In the genomic region with DNA sequence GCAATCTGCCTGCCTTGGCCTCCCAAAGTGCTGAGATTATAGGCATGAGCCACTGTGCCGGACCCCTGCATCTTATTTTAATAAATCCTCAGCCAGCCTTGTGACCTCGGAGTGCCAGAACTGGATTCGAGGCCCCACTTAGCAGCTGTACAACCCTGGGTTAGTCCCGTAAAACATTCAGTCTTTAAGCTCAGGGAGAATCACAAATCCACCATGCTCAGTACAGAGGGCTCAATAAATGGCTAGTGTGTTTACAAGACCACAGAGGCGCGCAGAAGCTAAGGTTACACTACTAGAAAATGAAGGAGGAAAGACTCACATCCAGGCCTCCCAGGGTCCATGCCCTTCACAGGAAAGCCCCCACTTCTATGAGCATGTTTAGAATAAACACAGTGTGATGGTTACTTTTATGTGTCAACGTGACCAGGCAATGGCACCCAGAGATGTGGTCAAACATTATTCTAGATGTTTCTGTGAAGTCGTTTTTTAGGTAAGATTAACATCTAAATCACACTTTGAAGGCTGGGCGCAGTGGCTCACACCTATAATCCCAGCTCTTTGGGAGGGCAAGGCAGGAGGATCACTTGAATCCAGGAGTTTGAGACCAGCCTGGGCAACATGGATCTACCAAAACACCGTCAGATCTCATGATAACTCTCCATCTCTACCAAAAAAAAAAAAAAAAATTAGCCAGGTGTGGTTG, we compare ENCODE assay signal across 14 cellular contexts. TPM values are rescaled to one million over a fixed set of nuclear protein-coding genes. Genes with fewer than 3 reads are reported as not detected.
A peak's percentile ranks its signal among the peaks of the same experiment; 100 is the strongest.
DNase-seq lines count a peak whose midpoint lies in the region; ATAC-seq and TF ChIP-seq lines count a peak whose summit lies in the region.
"Had no signal": no experiment of that assay in that cellular context is flagged by ENCODE, and none has a peak within 500 bp of the region (broad histone marks: within the 10 kb centered on the region; RNA-seq: fewer than 3 reads in every experiment).

No MANE protein-coding gene starts in this region.

- H3K14ac ChIP-seq in H9 (ENCODE audit: insufficient read depth, low read length) (no peak overlapping the region), neuronal stem cell (ENCODE audit: low read length) (no peak overlapping the region)

- no peak overlapping the region for H2BK20ac ChIP-seq in H9 (ENCODE audit: low read depth, low read length, poor library complexity, severe bottlenecking)

- H3K4me1 ChIP-seq in H9 (ENCODE audit: insufficient read depth, low read length) (no peaks in the 10 kb centered on the region), Peyer's patch (peaks cover 3 to 18% (median 6%) of the 10 kb centered on the region in 4 donors), smooth muscle cell (ENCODE audit: low read depth) (peaks cover 8% of the 10 kb centered on the region), neuronal stem cell (ENCODE audit: control insufficient read depth in 2 of 2, insufficient read depth in 1 of 2, low read depth in 1 of 2, low read length in 2 of 2) (peaks cover 0 to 9% of the 10 kb centered on the region in 2 donors)

- no peak overlapping the region for H4K91ac ChIP-seq in H9 (ENCODE audit: insufficient read length, low read depth, low read length)
- H4K91ac ChIP-seq in neuronal stem cell (ENCODE audit: low read depth, low read length, poor library complexity) = no peak overlapping the region

- no peaks in the 10 kb centered on the region for H3K23me2 ChIP-seq in H9 (ENCODE audit: insufficient read length, low read depth, low read length, poor library complexity, severe bottlenecking)

- DNase-seq in H9 (peak; percentile 3), Peyer's patch (no peak), fibroblast of villous mesenchyme (ENCODE audit: low read depth) (peak; percentile 13), smooth muscle cell (lab: John Stamatoyannopoulos, UW; ENCODE audit: unreplicated experiment) (no peak), neuronal stem cell (ENCODE audit: low spot score) (no peak), HCEC 1CT (no peak)
- DNase-seq: activated naive CD4-positive, alpha-beta T cell treated with Interleukin-2 at 50 U/mL for 16 hours; effector memory CD8-positive, alpha-beta T cell; foreskin melanocyte; mesendoderm; NCI-H1105; ovary had no signal

- H4K20me1 ChIP-seq in H9 (ENCODE audit: control insufficient read depth, insufficient read depth, insufficient read length) (no peaks in the 10 kb centered on the region), smooth muscle cell (ENCODE audit: low read depth) (no peaks in the 10 kb centered on the region)

- H2AFZ ChIP-seq in H9 (ENCODE audit: low read length) (no peak overlapping the region), smooth muscle cell (ENCODE audit: low read depth) (no peak overlapping the region), neuronal stem cell (ENCODE audit: low read length) (no peak overlapping the region)

- H3K4me2 ChIP-seq in H9 (ENCODE audit: insufficient read depth, insufficient read length, low read length) (no peak overlapping the region), smooth muscle cell (no peak overlapping the region), neuronal stem cell (ENCODE audit: insufficient read depth, low read length, poor library complexity, severe bottlenecking) (no peak overlapping the region)

- H3K27me3 ChIP-seq in H9 (ENCODE audit: insufficient read depth, low read length) = no peaks in the 10 kb centered on the region
- no peaks in the 10 kb centered on the region for H3K27me3 ChIP-seq in Peyer's patch
- H3K27me3 ChIP-seq in smooth muscle cell (ENCODE audit: low read depth) = no peaks in the 10 kb centered on the region
- H3K27me3 ChIP-seq in neuronal stem cell (ENCODE audit: control insufficient read depth in 3 of 3, insufficient read depth in 3 of 3, low read depth in 1 of 3, low read length in 3 of 3) = no peaks in the 10 kb centered on the region
- H3K27me3 ChIP-seq: ovary had no signal

- H3F3A ChIP-seq in smooth muscle cell (ENCODE audit: low read depth) = peaks cover 10% of the 10 kb centered on the region

- H2AK5ac ChIP-seq in H9 (ENCODE audit: insufficient read length, low read length) (no peak overlapping the region), neuronal stem cell (ENCODE audit: low read depth, low read length) (no peak overlapping the region)

- TF ChIP-seq POLR2A in Peyer's patch (IDR thresholded peaks at IDR 0.05) = no peak

- H2BK15ac ChIP-seq in H9 (ENCODE audit: low read depth, low read length) = no peak overlapping the region
- H2BK15ac ChIP-seq in neuronal stem cell (ENCODE audit: low read length) = no peak overlapping the region

- no peak overlapping the region for H3K4ac ChIP-seq in H9 (ENCODE audit: low read depth, low read length)
- no peak overlapping the region for H3K4ac ChIP-seq in neuronal stem cell (ENCODE audit: low read length)

- H3K9ac ChIP-seq in H9 (ENCODE audit: extremely low read depth, insufficient read length, low read length) (no peak overlapping the region), smooth muscle cell (ENCODE audit: low read depth) (peak overlapping the region; percentile 14), neuronal stem cell (ENCODE audit: low read depth, low read length, poor library complexity) (no peak overlapping the region)

- H3K4me3 ChIP-seq in Peyer's patch (no peak overlapping the region), fibroblast of villous mesenchyme (ENCODE audit: low read depth, low read length) (no peak overlapping the region), smooth muscle cell (no peak overlapping the region), neuronal stem cell (ENCODE audit: low read length in 2 of 2) (no peak overlapping the region)
- H3K4me3 ChIP-seq: ovary had no signal

- H3K18ac ChIP-seq in H9 (ENCODE audit: insufficient read length, low read depth, low read length) (no peak overlapping the region), neuronal stem cell (ENCODE audit: low read length) (no peak overlapping the region)

- no peaks in the 10 kb centered on the region for H3K27me3 Mint-ChIP-seq in H9 (ENCODE audit: low read depth)

- H2BK5ac ChIP-seq in H9 (ENCODE audit: insufficient read length, low read length) (no peak overlapping the region), neuronal stem cell (ENCODE audit: low read length) (no peak overlapping the region)

- H2BK12ac ChIP-seq in H9 (ENCODE audit: insufficient read length, low read depth, low read length) = no peak overlapping the region
- H2BK12ac ChIP-seq in neuronal stem cell (ENCODE audit: low read length) = no peak overlapping the region

- H3K23ac ChIP-seq in H9 (ENCODE audit: insufficient read length, low read depth, low read length) (no peak overlapping the region), neuronal stem cell (ENCODE audit: low read depth, low read length, poor library complexity) (no peak overlapping the region)

- H4K8ac ChIP-seq in H9 (replicated peaks; ENCODE audit: insufficient read length, low read depth, low read length) = no peak overlapping the region
- H4K8ac ChIP-seq in neuronal stem cell (ENCODE audit: low read depth, low read length) = no peak overlapping the region

- H3K56ac ChIP-seq in H9 (ENCODE audit: insufficient read length, low read depth, low read length) = no peak overlapping the region

- H4K5ac ChIP-seq in H9 (ENCODE audit: insufficient read length, low read depth, low read length) = no peak overlapping the region

- H3K79me1 ChIP-seq in H9 (ENCODE audit: insufficient read depth, low read depth, low read length, poor library complexity, severe bottlenecking) (no peaks in the 10 kb centered on the region), neuronal stem cell (ENCODE audit: low read depth, low read length) (no peaks in the 10 kb centered on the region)

- no peak for ATAC-seq in HG02571 (IDR thresholded peaks at IDR 0.05; ENCODE audit: unreplicated experiment)
- ATAC-seq: effector memory CD8-positive, alpha-beta T cell had no signal

- H3T11ph ChIP-seq in H9 (ENCODE audit: low read length) = no peak overlapping the region

- H2BK120ac ChIP-seq in H9 (ENCODE audit: low read depth, low read length, poor library complexity, severe bottlenecking) = no peak overlapping the region
- H2BK120ac ChIP-seq in neuronal stem cell (ENCODE audit: low read depth, low read length) = no peak overlapping the region

- TF ChIP-seq CTCF in H9 (conservative IDR thresholded peaks at IDR 0.05) (no peak), Peyer's patch (IDR thresholded peaks at IDR 0.05) (no peak), fibroblast of villous mesenchyme (IDR thresholded peaks at IDR 0.05; ENCODE audit: insufficient read depth, low read depth, low read length) (no peak), smooth muscle cell (IDR thresholded peaks at IDR 0.05; ENCODE audit: borderline replicate concordance, insufficient read depth, poor library complexity, severe bottlenecking) (no peak)

- H3K9me3 Mint-ChIP-seq in H9 = peaks cover 3% of the 10 kb centered on the region in 2 experiments; a peak in 3 of 5 replicates
- H3K9me3 Mint-ChIP-seq: effector memory CD8-positive, alpha-beta T cell had no signal

- no peaks in the 10 kb centered on the region; a peak in 1 of 7 replicates for H3K36me3 Mint-ChIP-seq in H9 (ENCODE audit: insufficient read depth in 1 of 3, low read depth in 3 of 3)

- WGBS in H9 (ENCODE audit: extremely low coverage, insufficient read length, low lambda C conversion rate) = no CpG with 5 or more reads among the region's 10 CpGs
- WGBS in smooth muscle cell (ENCODE audit: low lambda C conversion rate) = 55% methylated on average over 10 of the region's 10 CpGs
- no CpG with 5 or more reads among the region's 10 CpGs for WGBS in neuronal stem cell (ENCODE audit: extremely low coverage in 2 of 2, insufficient read length in 2 of 2, insufficient replicate concordance in 1 of 2), 2 donors

- no peak overlapping the region for H3K27ac Mint-ChIP-seq in H9
- H3K27ac Mint-ChIP-seq: effector memory CD8-positive, alpha-beta T cell had no signal

- no peak overlapping the region for H3K4me3 Mint-ChIP-seq in H9
- H3K4me3 Mint-ChIP-seq: effector memory CD8-positive, alpha-beta T cell had no signal

- H3K9me3 ChIP-seq in H9 (ENCODE audit: control insufficient read depth, low read depth, low read length) (no peaks in the 10 kb centered on the region), Peyer's patch (no peaks in the 10 kb centered on the region), smooth muscle cell (replicated peaks; ENCODE audit: low read depth) (no peaks in the 10 kb centered on the region), neuronal stem cell (replicated peaks in 1 of 2; ENCODE audit: control insufficient read depth in 2 of 2, insufficient read depth in 1 of 2, low read depth in 1 of 2, low read length in 2 of 2) (no peaks in the 10 kb centered on the region)
- H3K9me3 ChIP-seq: ovary had no signal

- H3K36me3 ChIP-seq in Peyer's patch (no peaks in the 10 kb centered on the region), smooth muscle cell (ENCODE audit: low read depth) (no peaks in the 10 kb centered on the region), neuronal stem cell (replicated peaks in 1 of 2; ENCODE audit: control insufficient read depth in 2 of 2, insufficient read depth in 2 of 2, low read length in 2 of 2) (no peaks in the 10 kb centered on the region)
- H3K36me3 ChIP-seq: ovary had no signal

- H3K4me1 Mint-ChIP-seq in H9 = peaks cover 5 to 8% of the 10 kb centered on the region in 2 experiments; a peak in 3 of 4 replicates

- H3K27ac ChIP-seq in H9 (ENCODE audit: insufficient read length, low read depth, low read length) = no peak overlapping the region
- peak overlapping the region in 3 of 4 donors; percentile 54 to 92 (median 82) for H3K27ac ChIP-seq in Peyer's patch
- H3K27ac ChIP-seq in smooth muscle cell (ENCODE audit: low read depth) = peak overlapping the region; percentile 62
- H3K27ac ChIP-seq in neuronal stem cell (replicated peaks; ENCODE audit: low read length) = no peak overlapping the region
- H3K27ac ChIP-seq: ovary, VCaP had no signal

- H3K79me2 ChIP-seq in H9 (ENCODE audit: insufficient read depth, low read length) (no peaks in the 10 kb centered on the region), smooth muscle cell (ENCODE audit: low read depth) (no peaks in the 10 kb centered on the region)

RNA-seq across cellular contexts. Expression of gene CLMN, which starts 55.3 kb away (rescaled TPM):
- 7.6 and 8.4 TPM in 2 replicates for total RNA-seq in H9 (2021)
- total RNA-seq in Peyer's patch = 10 to 100 TPM; 18.7 to 38.8 (median 36.4) TPM
- total RNA-seq in fibroblast of villous mesenchyme = under 0.01 and 0.43 TPM in 2 replicates
- total RNA-seq in smooth muscle cell = 2.8 and 3.5 TPM in 2 replicates
- polyA plus RNA-seq in smooth muscle cell = 1.3 and 3.9 TPM in 2 replicates
- polyA plus RNA-seq in neuronal stem cell (2013, experiment 1 of 2) = 7.4 TPM
- 7.1 TPM for polyA plus RNA-seq in neuronal stem cell (2013, experiment 2 of 2)

Comparison
In these comparisons a context has a peak if more than half of its experiments do, and no peak if none do; other contexts are left out.
1. DNase-seq: peak in H9 (single experiment) and fibroblast of villous mesenchyme (single experiment); none in Peyer's patch (0 of 3), smooth muscle cell (single experiment), neuronal stem cell (single experiment) and HCEC 1CT (single experiment).
2. H3K27ac ChIP-seq: peak in Peyer's patch (3 of 4) and smooth muscle cell (single experiment); none in H9 (single experiment) and neuronal stem cell (single experiment).